ENCODE assay signal across 8 cellular contexts in the genomic region with DNA sequence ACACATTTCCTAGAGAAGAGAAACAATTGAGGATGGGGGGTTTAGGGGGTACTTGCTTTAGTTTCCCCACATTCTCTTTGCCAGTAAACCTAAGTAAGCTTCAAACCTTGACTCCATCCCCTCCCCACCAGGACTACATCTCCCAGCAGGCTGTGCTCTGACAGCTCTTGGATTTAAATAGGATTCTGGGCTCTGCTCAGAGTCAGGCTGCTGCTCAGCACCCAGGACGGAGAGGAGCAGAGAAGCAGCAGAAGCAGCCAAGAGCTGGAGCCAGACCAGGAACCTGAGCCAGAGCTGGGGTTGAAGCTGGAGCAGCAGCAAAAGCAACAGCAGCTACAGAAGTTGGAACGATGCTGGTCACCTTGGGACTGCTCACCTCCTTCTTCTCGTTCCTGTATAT. TPM values are rescaled to one million over a fixed set of nuclear protein-coding genes. Genes with fewer than 3 reads are reported as not detected.
DNase-seq lines count a peak whose midpoint lies in the region; ATAC-seq and TF ChIP-seq lines count a peak whose summit lies in the region.

No MANE protein-coding gene starts in this region.

- no peaks in the 10 kb centered on the region for H3K9me3 ChIP-seq in SK-N-MC (ENCODE audit: low read depth, low read length)

- ATAC-seq in GM19351 (IDR thresholded peaks at IDR 0.05; ENCODE audit: unreplicated experiment) (no peak), HG02623 (IDR thresholded peaks at IDR 0.05; ENCODE audit: unreplicated experiment) (no peak)

- no peak overlapping the region for H3K9ac ChIP-seq in SK-N-MC (ENCODE audit: insufficient read length)

- POLR2A ChIA-PET in GM10248 (lab: Yijun Ruan, JAX), result no interaction called here

- no peaks in the 10 kb centered on the region for H3K27me3 ChIP-seq in H7 (ENCODE audit: control insufficient read depth, insufficient read depth, low read length)

- CTCF ChIA-PET in GM10248 (lab: Yijun Ruan, JAX), result interaction anchor here (0.8 to 2.8 kb wide), 5 partner anchors 17 to 295 kb away, joined by 3 to 15 read pairs (median 4); no protein-coding TSS in a partner anchor

- no peak for TF ChIP-seq CTCF in GM10248 (IDR thresholded peaks at IDR 0.05; ENCODE audit: control extremely low read depth, extremely low read depth, low read depth, missing control alignments)

- no peak overlapping the region for H3K4me3 ChIP-seq in H7 (ENCODE audit: insufficient read depth, low read depth, low read length)
- peak overlapping the region; percentile 36; the same call in 1 of the 2 replicates for H3K4me3 ChIP-seq in SK-N-MC

- DNase-seq in H7 (peak; percentile 53), SK-N-MC (ENCODE audit: low read depth, low spot score) (no peak), cardiac septum (ENCODE audit: low spot score) (peak; percentile 81), putamen (ENCODE audit: low spot score) (peak; percentile 76), GM10248 (ENCODE audit: extremely low spot score) (no peak), dedifferentiated amniotic fluid mesenchymal stem cell (ENCODE audit: extremely low spot score) (no peak)

- intact Hi-C loops in cardiac septum (cut with DNase I), result no loop called here

- no peak overlapping the region for H3K27ac ChIP-seq in SK-N-MC

- H3K36me3 ChIP-seq in H7 (replicated peaks; ENCODE audit: control insufficient read depth, insufficient read depth, low read length) (no peaks in the 10 kb centered on the region), SK-N-MC (ENCODE audit: insufficient read depth, low read length) (no peaks in the 10 kb centered on the region)

RNA-seq across cellular contexts. Expression of gene RDH12, which starts 20.6 kb away (rescaled TPM):
- 0.48 and 1.1 TPM in 2 replicates for total RNA-seq in H7 (2014; rRNA removed; shearing (Covaris generic))
- not detected for total RNA-seq in cardiac septum

RNA-seq across cellular contexts. Expression of gene RDH11, which starts 26.7 kb away (rescaled TPM):
- total RNA-seq in H7 (2014; rRNA removed; shearing (Covaris generic)), result 116 and 123 TPM in 2 replicates
- total RNA-seq in cardiac septum, result 18.3 TPM

RNA-seq across cellular contexts. Expression of gene VTI1B, which starts 47.9 kb away (rescaled TPM):
- 61.2 and 65.3 TPM in 2 replicates for total RNA-seq in H7 (2014; rRNA removed; shearing (Covaris generic))
- total RNA-seq in cardiac septum, result 115 TPM

Comparison
In these comparisons a context has a peak if more than half of its experiments do, and no peak if none do; other contexts are left out.
1. DNase-seq: peak in H7 (single experiment), cardiac septum (single experiment) and putamen (single experiment); none in SK-N-MC (single experiment), GM10248 (single experiment) and dedifferentiated amniotic fluid mesenchymal stem cell (single experiment).